In the genomic region with DNA sequence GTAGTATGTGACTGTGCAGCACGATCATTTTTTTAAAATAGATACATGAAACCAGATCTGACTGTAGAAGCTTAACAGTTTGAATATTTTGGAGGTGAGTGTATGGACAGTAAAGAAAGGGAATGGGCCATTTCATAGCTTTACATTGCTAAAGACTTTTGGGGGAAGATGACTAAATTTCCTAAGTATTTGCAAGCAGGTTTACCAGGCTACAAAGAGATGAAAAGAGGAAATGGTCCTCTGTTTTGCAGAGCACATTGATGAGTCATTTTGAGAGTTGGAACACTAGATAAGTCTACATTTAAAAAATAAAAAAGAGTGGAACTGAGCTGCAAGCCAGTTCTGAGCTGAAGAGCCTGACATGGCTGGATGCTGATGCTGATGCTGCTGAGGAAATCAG, we compare ENCODE assay signal across 12 cellular contexts.
DNase-seq lines count a peak whose midpoint lies in the region; ATAC-seq and TF ChIP-seq lines count a peak whose summit lies in the region.
"Had no signal": no experiment of that assay in that cellular context is flagged by ENCODE, and none has a peak within 500 bp of the region (broad histone marks: within the 10 kb centered on the region; RNA-seq: fewer than 3 reads in every experiment).

No MANE protein-coding gene starts in this region.

- H3K36me3 ChIP-seq in SK-N-SH (replicated peaks in 1 of 2; ENCODE audit: control insufficient read depth in 1 of 2, insufficient read depth in 2 of 2, low read length in 1 of 2): no peaks in the 10 kb centered on the region
- H3K36me3 ChIP-seq: SJSA1, tibial nerve had no signal

- no peak overlapping the region for H3K4me3 ChIP-seq in SK-N-SH (ENCODE audit: low read depth in 2 of 2, low read length in 1 of 2)
- H3K4me3 ChIP-seq: SJSA1, tibial nerve had no signal

- TF ChIP-seq RAD21 in SK-N-SH (IDR thresholded peaks at IDR 0.05; ENCODE audit: low read length): no peak

- H2AFZ ChIP-seq in SK-N-SH (ENCODE audit: low read depth): no peak overlapping the region; the same call in 1 of the 2 replicates

- POLR2A ChIA-PET in SK-N-SH (lab: Yijun Ruan, JAX): interaction anchor here (1.4 kb wide), 1 partner anchor 19 kb away, joined by 3 read pairs; no protein-coding TSS in a partner anchor

- DNase-seq in GM04503 (ENCODE audit: low read depth) (peak; percentile 89), SK-N-SH (no peak), glomerular endothelial cell (ENCODE audit: extremely low read depth, low read depth, low spot score) (peak; percentile 25), GM19240 (ENCODE audit: insufficient read length, low spot score) (no peak), GF-D8 (lab: John Stamatoyannopoulos, UW) (no peak), GM20000 (ENCODE audit: low spot score) (no peak), NCI-H2029 treated with DMSO at 0.1 percent for 48 hours (lab: John Stamatoyannopoulos, UW) (no peak)
- DNase-seq: central memory CD4-positive, alpha-beta T cell; NCI-H1417 had no signal

- peak overlapping the region; percentile 17; the same call in 1 of the 2 replicates for H3K4me2 ChIP-seq in SK-N-SH

- peak; percentile 61 for ATAC-seq in HG03175 (IDR thresholded peaks at IDR 0.05; ENCODE audit: unreplicated experiment)

- H3K27me3 ChIP-seq in SK-N-SH (ENCODE audit: insufficient read depth): no peaks in the 10 kb centered on the region
- H3K27me3 ChIP-seq: SJSA1, tibial nerve had no signal

- CTCF ChIA-PET in SK-N-SH (lab: Yijun Ruan, JAX): no interaction called here

- no peaks in the 10 kb centered on the region for H4K20me1 ChIP-seq in SK-N-SH (ENCODE audit: insufficient read depth)

- no peaks in the 10 kb centered on the region for H3K9me2 ChIP-seq in SK-N-SH

- H3K9ac ChIP-seq in SK-N-SH: no peak overlapping the region

- H3K27ac ChIP-seq in SK-N-SH (ENCODE audit: low read depth in 2 of 2, low read length in 1 of 2): peak overlapping the region in 1 of 2 experiments; percentile 60; a peak in 2 of 4 replicates
- H3K27ac ChIP-seq: SJSA1, tibial nerve had no signal

- peaks cover 0 to 16% of the 10 kb centered on the region in 2 experiments; a peak in 1 of 4 replicates for H3K4me1 ChIP-seq in SK-N-SH (ENCODE audit: control insufficient read depth in 1 of 2, insufficient read depth in 2 of 2, low read depth in 1 of 2, low read length in 1 of 2)
- H3K4me1 ChIP-seq: SJSA1, tibial nerve had no signal

- no peak for TF ChIP-seq CTCF in SK-N-SH (IDR thresholded peaks at IDR 0.05)
- TF ChIP-seq CTCF in GM20000 (IDR thresholded peaks at IDR 0.05; ENCODE audit: extremely low read depth, missing control alignments): no peak

- peak in 1 of 2 experiments; percentile 95; a peak in 2 of 4 replicates for TF ChIP-seq EP300 in SK-N-SH (IDR thresholded peaks at IDR 0.05; ENCODE audit: borderline replicate concordance in 1 of 2, low read depth in 1 of 2, low read length in 1 of 2)

- H3K79me2 ChIP-seq in SK-N-SH (ENCODE audit: insufficient read depth): no peaks in the 10 kb centered on the region

- no peaks in the 10 kb centered on the region for H3K9me3 ChIP-seq in SK-N-SH
- H3K9me3 ChIP-seq: tibial nerve had no signal

- 8% methylated on average over 1 of the region's 1 CpG for WGBS in SK-N-SH (ENCODE audit: low lambda C conversion rate)

- H3F3A ChIP-seq in SK-N-SH (replicated peaks; ENCODE audit: insufficient read depth): peaks cover 13% of the 10 kb centered on the region

TF ChIP-seq in SK-N-SH, 30 proteins besides CTCF, POLR2A, EP300 and RAD21 (continues in another document):
- peak; percentile 57; the same call in 1 of the 2 replicates for TF ChIP-seq POLR2AphosphoS5 (IDR thresholded peaks at IDR 0.05; ENCODE audit: low read depth, low read length)
- TF ChIP-seq RCOR1 (IDR thresholded peaks at IDR 0.05; ENCODE audit: low read length): no peak
- TF ChIP-seq TEAD4 (IDR thresholded peaks at IDR 0.05; ENCODE audit: borderline replicate concordance, insufficient read depth): peak; percentile 96
- TF ChIP-seq GATA2 (CRISPR knock-in tag; IDR thresholded peaks at IDR 0.05): no peak
- TF ChIP-seq, protein P1, sequence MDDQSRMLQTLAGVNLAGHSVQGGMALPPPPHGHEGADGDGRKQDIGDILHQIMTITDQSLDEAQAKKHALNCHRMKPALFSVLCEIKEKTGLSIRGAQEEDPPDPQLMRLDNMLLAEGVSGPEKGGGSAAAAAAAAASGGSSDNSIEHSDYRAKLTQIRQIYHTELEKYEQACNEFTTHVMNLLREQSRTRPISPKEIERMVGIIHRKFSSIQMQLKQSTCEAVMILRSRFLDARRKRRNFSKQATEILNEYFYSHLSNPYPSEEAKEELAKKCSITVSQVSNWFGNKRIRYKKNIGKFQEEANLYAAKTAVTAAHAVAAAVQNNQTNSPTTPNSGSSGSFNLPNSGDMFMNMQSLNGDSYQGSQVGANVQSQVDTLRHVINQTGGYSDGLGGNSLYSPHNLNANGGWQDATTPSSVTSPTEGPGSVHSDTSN (IDR thresholded peaks at IDR 0.05): peak; percentile 55; the same call in 1 of the 2 replicates
- TF ChIP-seq YY1 (IDR thresholded peaks at IDR 0.05; ENCODE audit: low read depth): peak; percentile 67; the same call in 1 of the 2 replicates
- TF ChIP-seq, protein P2, sequence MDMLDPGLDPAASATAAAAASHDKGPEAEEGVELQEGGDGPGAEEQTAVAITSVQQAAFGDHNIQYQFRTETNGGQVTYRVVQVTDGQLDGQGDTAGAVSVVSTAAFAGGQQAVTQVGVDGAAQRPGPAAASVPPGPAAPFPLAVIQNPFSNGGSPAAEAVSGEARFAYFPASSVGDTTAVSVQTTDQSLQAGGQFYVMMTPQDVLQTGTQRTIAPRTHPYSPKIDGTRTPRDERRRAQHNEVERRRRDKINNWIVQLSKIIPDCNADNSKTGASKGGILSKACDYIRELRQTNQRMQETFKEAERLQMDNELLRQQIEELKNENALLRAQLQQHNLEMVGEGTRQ (IDR thresholded peaks at IDR 0.05; ENCODE audit: borderline replicate concordance, low read depth, low read length): no peak
- TF ChIP-seq FOXJ3 (CRISPR knock-in tag; IDR thresholded peaks at IDR 0.05): no peak
- TF ChIP-seq JUND (IDR thresholded peaks at IDR 0.05): peak; percentile 99
- TF ChIP-seq SIN3A (IDR thresholded peaks at IDR 0.05; ENCODE audit: borderline replicate concordance, low read depth, low read length): no peak
- TF ChIP-seq, protein P3, sequence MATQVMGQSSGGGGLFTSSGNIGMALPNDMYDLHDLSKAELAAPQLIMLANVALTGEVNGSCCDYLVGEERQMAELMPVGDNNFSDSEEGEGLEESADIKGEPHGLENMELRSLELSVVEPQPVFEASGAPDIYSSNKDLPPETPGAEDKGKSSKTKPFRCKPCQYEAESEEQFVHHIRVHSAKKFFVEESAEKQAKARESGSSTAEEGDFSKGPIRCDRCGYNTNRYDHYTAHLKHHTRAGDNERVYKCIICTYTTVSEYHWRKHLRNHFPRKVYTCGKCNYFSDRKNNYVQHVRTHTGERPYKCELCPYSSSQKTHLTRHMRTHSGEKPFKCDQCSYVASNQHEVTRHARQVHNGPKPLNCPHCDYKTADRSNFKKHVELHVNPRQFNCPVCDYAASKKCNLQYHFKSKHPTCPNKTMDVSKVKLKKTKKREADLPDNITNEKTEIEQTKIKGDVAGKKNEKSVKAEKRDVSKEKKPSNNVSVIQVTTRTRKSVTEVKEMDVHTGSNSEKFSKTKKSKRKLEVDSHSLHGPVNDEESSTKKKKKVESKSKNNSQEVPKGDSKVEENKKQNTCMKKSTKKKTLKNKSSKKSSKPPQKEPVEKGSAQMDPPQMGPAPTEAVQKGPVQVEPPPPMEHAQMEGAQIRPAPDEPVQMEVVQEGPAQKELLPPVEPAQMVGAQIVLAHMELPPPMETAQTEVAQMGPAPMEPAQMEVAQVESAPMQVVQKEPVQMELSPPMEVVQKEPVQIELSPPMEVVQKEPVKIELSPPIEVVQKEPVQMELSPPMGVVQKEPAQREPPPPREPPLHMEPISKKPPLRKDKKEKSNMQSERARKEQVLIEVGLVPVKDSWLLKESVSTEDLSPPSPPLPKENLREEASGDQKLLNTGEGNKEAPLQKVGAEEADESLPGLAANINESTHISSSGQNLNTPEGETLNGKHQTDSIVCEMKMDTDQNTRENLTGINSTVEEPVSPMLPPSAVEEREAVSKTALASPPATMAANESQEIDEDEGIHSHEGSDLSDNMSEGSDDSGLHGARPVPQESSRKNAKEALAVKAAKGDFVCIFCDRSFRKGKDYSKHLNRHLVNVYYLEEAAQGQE (IDR thresholded peaks at IDR 0.05; ENCODE audit: low read depth, low read length): no peak
- TF ChIP-seq FOSL2 (IDR thresholded peaks at IDR 0.05; ENCODE audit: borderline replicate concordance, low read depth): peak; percentile 99
- TF ChIP-seq GABPA (IDR thresholded peaks at IDR 0.05; ENCODE audit: low read depth): no peak
- TF ChIP-seq, protein P4, sequence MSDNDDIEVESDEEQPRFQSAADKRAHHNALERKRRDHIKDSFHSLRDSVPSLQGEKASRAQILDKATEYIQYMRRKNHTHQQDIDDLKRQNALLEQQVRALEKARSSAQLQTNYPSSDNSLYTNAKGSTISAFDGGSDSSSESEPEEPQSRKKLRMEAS (IDR thresholded peaks at IDR 0.05; ENCODE audit: low read depth): peak; percentile 32; the same call in 1 of the 2 replicates
- peak; percentile 52; the same call in 1 of the 2 replicates for TF ChIP-seq ELF1 (IDR thresholded peaks at IDR 0.05)
- TF ChIP-seq MEF2A (IDR thresholded peaks at IDR 0.05; ENCODE audit: borderline replicate concordance, low read depth): peak; percentile 88
- peak; percentile 94 for TF ChIP-seq TCF12 (IDR thresholded peaks at IDR 0.05)
- TF ChIP-seq, protein P5, sequence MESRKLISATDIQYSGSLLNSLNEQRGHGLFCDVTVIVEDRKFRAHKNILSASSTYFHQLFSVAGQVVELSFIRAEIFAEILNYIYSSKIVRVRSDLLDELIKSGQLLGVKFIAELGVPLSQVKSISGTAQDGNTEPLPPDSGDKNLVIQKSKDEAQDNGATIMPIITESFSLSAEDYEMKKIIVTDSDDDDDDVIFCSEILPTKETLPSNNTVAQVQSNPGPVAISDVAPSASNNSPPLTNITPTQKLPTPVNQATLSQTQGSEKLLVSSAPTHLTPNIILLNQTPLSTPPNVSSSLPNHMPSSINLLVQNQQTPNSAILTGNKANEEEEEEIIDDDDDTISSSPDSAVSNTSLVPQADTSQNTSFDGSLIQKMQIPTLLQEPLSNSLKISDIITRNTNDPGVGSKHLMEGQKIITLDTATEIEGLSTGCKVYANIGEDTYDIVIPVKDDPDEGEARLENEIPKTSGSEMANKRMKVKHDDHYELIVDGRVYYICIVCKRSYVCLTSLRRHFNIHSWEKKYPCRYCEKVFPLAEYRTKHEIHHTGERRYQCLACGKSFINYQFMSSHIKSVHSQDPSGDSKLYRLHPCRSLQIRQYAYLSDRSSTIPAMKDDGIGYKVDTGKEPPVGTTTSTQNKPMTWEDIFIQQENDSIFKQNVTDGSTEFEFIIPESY (IDR thresholded peaks at IDR 0.05; ENCODE audit: borderline replicate concordance, low read depth): peak; percentile 79; the same call in 1 of the 2 replicates
- no peak for TF ChIP-seq TAF1 (IDR thresholded peaks at IDR 0.05; ENCODE audit: borderline replicate concordance, low read depth, low read length)
- no peak for TF ChIP-seq CHD2 (IDR thresholded peaks at IDR 0.05; ENCODE audit: low read length, partially characterized antibody)

Comparison
In these comparisons a context has a peak if more than half of its experiments do, and no peak if none do; other contexts are left out.
1. DNase-seq: peak in GM04503 (single experiment) and glomerular endothelial cell (single experiment); none in SK-N-SH (single experiment), GM19240 (single experiment), GF-D8 (single experiment), GM20000 (single experiment) and NCI-H2029 treated with DMSO at 0.1 percent for 48 hours (single experiment).